Comparison of ENCODE assay signal across 7 cellular contexts in genomic region chr3:129934234-129935123, GRCh38. TPM values are rescaled to one million over a fixed set of nuclear protein-coding genes. Genes with fewer than 3 reads are reported as not detected.
DNase-seq lines count a peak whose midpoint lies in the region; ATAC-seq and TF ChIP-seq lines count a peak whose summit lies in the region.

No MANE protein-coding gene starts in this region.

- TF ChIP-seq CTCF in mucosa of descending colon (IDR thresholded peaks at IDR 0.05) (peak; percentile 77), upper lobe of left lung (IDR thresholded peaks at IDR 0.05) (peak; percentile 81 to 94 (median 86))

- no peaks in the 10 kb centered on the region for H3K4me1 ChIP-seq in mucosa of descending colon (ENCODE audit: low read depth)
- H3K4me1 ChIP-seq in upper lobe of left lung, result peaks cover 0 to 10% (median 2%) of the 10 kb centered on the region in 4 donors

- WGBS in upper lobe of left lung, 2 donors, result 33 to 37% methylated on average over 20 of the region's 20 CpGs

- no peak for TF ChIP-seq POLR2A in upper lobe of left lung (IDR thresholded peaks at IDR 0.05)

- H3K27me3 ChIP-seq in upper lobe of left lung, result no peaks in the 10 kb centered on the region

- H3K4me1 Mint-ChIP-seq in T-helper 17 cell, result peaks cover 17% of the 10 kb centered on the region

- H3K36me3 Mint-ChIP-seq in T-helper 17 cell (ENCODE audit: low read depth), result no peaks in the 10 kb centered on the region

- H3K4me3 ChIP-seq in mucosa of descending colon, result no peak overlapping the region
- peak overlapping the region in 1 of 4 donors; percentile 28 for H3K4me3 ChIP-seq in upper lobe of left lung

- H3K36me3 ChIP-seq in mucosa of descending colon (ENCODE audit: low read depth) (no peaks in the 10 kb centered on the region), upper lobe of left lung (no peaks in the 10 kb centered on the region)

- peaks cover 2% of the 10 kb centered on the region for H3K9me3 ChIP-seq in T-helper 17 cell (ENCODE audit: control insufficient read depth, low read length, poor library complexity, severe bottlenecking)
- H3K9me3 ChIP-seq in mucosa of descending colon, result peaks cover 8% of the 10 kb centered on the region
- peaks cover 0 to 8% (median 2%) of the 10 kb centered on the region in 4 donors for H3K9me3 ChIP-seq in upper lobe of left lung

- DNase-seq in ELF-1 (ENCODE audit: low read depth, low spot score) (peak; percentile 71), T-helper 17 cell (no peak), ecto neural progenitor cell (ENCODE audit: low spot score) (peak; percentile 61), mucosa of descending colon (peak in 2 of 3 donors; percentile 35 to 42), upper lobe of left lung (no peak)

- H3K27ac ChIP-seq in upper lobe of left lung, result no peak overlapping the region

- TF ChIP-seq RAD21 in Ishikawa (IDR thresholded peaks at IDR 0.05; ENCODE audit: low read depth), result peak; percentile 93

- peaks cover 16% of the 10 kb centered on the region for H3K27me3 Mint-ChIP-seq in T-helper 17 cell

- TF ChIP-seq EP300 in Ishikawa (IDR thresholded peaks at IDR 0.05; ENCODE audit: borderline replicate concordance) (no peak), upper lobe of left lung (IDR thresholded peaks at IDR 0.05) (no peak)

- H3K27ac Mint-ChIP-seq in T-helper 17 cell, result no peak overlapping the region

- intact Hi-C loops in mucosa of descending colon (cut with DNase I, micrococcal nuclease), result loop anchor here (5.0 to 10.0 kb wide), 2 partner anchors 282 to 300 kb away; no protein-coding TSS in a partner anchor

- peak; percentile 44 for ATAC-seq in T-helper 17 cell
- peak; percentile 35 for ATAC-seq in mucosa of descending colon
- peak in 1 of 2 donors; percentile 75 for ATAC-seq in upper lobe of left lung (ENCODE audit: low FRiP score in 2 of 2)
- ATAC-seq in HG03025 (IDR thresholded peaks at IDR 0.05; ENCODE audit: low FRiP score, unreplicated experiment), result no peak

- no peak overlapping the region for H3K4me3 Mint-ChIP-seq in T-helper 17 cell

TF ChIP-seq in Ishikawa, 13 proteins besides CTCF, POLR2A, EP300 and RAD21:
- TF ChIP-seq ZBTB7A (IDR thresholded peaks at IDR 0.05; ENCODE audit: low read depth), result peak; percentile 92
- no peak for TF ChIP-seq EGR1 (IDR thresholded peaks at IDR 0.05)

RNA-seq across cellular contexts. Expression of gene TRH, which starts 40.0 kb away (rescaled TPM):
- total RNA-seq in T-helper 17 cell (not detected), mucosa of descending colon (not detected), upper lobe of left lung (under 1 TPM in 4 of 6 donors, not detected in 2; 0.13 to 0.55 (median 0.32) TPM)

RNA-seq across cellular contexts. Expression of gene TMCC1, which starts 41.0 kb away (rescaled TPM):
- total RNA-seq in T-helper 17 cell (10 to 100 TPM; 27.1 to 29.3 TPM), mucosa of descending colon (10 to 100 TPM; 28.6 to 58.7 (median 28.9) TPM), upper lobe of left lung (10 to 100 TPM; 16.9 to 39.2 (median 27.9) TPM)

Comparison
In these comparisons a context has a peak if more than half of its experiments do, and no peak if none do; other contexts are left out.
1. DNase-seq: peak in ELF-1 (single experiment), ecto neural progenitor cell (single experiment) and mucosa of descending colon (2 of 3); none in T-helper 17 cell (0 of 3) and upper lobe of left lung (0 of 2).